ENCODE assay signal across 1 cellular context in the genomic region with DNA sequence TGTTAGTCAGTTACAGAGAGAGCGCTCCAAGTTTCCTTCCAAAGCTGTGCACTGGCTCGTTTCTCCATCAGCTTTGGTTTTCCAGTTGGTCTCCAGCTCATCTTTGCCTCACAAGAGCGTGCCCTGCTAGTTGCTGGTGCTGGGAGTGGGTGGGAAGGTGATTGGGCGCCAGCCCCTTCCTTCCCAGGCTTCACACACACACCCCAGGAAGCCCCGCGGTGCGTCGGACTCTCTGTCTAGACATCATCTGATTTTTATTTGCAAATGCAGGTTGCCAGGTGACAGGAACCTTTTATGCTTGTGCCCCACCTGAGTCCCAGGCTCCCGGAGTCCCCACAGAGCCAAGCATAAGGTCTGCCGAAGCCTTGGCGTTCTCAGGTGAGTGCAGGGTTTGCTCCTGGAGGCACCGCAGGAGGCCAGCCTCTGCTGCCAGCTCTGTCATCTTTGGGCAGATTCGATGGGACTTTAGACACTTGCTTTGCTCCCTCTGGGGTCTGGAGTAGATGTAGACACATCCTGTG.
TF ChIP-seq lines count a peak whose summit lies in the region.

No MANE protein-coding gene starts in this region.

TF ChIP-seq in WTC11, 78 proteins besides CTCF, POLR2A, EP300 and RAD21 (continued from another document):
- TF ChIP-seq ZBTB21 (CRISPR knock-in tag; IDR thresholded peaks at IDR 0.05; ENCODE audit: borderline replicate concordance) (no peak), ESRRA (CRISPR knock-in tag; IDR thresholded peaks at IDR 0.05; ENCODE audit: borderline replicate concordance) (no peak), ZNF121 (CRISPR knock-in tag; IDR thresholded peaks at IDR 0.05) (no peak)
- TF ChIP-seq, protein P1, sequence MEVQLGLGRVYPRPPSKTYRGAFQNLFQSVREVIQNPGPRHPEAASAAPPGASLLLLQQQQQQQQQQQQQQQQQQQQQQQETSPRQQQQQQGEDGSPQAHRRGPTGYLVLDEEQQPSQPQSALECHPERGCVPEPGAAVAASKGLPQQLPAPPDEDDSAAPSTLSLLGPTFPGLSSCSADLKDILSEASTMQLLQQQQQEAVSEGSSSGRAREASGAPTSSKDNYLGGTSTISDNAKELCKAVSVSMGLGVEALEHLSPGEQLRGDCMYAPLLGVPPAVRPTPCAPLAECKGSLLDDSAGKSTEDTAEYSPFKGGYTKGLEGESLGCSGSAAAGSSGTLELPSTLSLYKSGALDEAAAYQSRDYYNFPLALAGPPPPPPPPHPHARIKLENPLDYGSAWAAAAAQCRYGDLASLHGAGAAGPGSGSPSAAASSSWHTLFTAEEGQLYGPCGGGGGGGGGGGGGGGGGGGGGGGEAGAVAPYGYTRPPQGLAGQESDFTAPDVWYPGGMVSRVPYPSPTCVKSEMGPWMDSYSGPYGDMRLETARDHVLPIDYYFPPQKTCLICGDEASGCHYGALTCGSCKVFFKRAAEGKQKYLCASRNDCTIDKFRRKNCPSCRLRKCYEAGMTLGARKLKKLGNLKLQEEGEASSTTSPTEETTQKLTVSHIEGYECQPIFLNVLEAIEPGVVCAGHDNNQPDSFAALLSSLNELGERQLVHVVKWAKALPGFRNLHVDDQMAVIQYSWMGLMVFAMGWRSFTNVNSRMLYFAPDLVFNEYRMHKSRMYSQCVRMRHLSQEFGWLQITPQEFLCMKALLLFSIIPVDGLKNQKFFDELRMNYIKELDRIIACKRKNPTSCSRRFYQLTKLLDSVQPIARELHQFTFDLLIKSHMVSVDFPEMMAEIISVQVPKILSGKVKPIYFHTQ (CRISPR knock-in tag; IDR thresholded peaks at IDR 0.05), result no peak
- TF ChIP-seq, protein P2, sequence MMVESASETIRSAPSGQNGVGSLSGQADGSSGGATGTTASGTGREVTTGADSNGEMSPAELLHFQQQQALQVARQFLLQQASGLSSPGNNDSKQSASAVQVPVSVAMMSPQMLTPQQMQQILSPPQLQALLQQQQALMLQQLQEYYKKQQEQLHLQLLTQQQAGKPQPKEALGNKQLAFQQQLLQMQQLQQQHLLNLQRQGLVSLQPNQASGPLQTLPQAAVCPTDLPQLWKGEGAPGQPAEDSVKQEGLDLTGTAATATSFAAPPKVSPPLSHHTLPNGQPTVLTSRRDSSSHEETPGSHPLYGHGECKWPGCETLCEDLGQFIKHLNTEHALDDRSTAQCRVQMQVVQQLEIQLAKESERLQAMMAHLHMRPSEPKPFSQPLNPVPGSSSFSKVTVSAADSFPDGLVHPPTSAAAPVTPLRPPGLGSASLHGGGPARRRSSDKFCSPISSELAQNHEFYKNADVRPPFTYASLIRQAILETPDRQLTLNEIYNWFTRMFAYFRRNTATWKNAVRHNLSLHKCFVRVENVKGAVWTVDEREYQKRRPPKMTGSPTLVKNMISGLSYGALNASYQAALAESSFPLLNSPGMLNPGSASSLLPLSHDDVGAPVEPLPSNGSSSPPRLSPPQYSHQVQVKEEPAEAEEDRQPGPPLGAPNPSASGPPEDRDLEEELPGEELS (CRISPR knock-in tag; IDR thresholded peaks at IDR 0.05), result no peak
